Comparison of ENCODE assay signal across 8 cellular contexts in the genomic region with DNA sequence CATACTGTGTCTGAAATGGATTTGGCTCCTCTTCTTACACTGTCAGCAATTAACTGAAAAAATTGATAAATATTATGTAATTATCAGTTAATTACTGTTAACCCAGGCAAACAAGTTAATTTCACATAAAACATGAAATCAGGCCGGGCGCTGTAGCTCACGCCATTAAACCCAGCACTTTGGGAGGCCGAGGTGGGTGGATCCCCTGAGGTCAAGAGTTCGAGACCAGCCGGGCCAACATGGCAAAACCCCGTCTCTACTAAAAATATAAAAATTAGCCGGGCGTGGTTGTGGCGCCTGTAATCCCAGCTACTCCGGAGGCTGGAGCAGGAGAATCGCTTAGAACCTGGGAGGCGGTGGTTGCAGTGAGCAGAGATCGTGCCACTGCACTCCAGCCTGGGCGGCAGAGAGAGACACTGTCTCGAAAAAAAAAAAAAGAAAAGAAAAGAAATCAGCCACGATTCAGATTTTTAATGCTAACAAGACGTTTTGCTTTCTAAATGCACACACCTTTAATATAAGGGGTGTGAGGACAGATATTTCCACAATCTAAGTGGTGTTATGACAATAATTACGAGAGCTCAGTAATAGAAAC. TPM values are rescaled to one million over a fixed set of nuclear protein-coding genes. Genes with fewer than 3 reads are reported as not detected.
A peak's percentile ranks its signal among the peaks of the same experiment; 100 is the strongest.
DNase-seq lines count a peak whose midpoint lies in the region; ATAC-seq, FAIRE-seq and TF ChIP-seq lines count a peak whose summit lies in the region.

No MANE protein-coding gene starts in this region.

- no peaks in the 10 kb centered on the region for H4K20me1 ChIP-seq in OCI-LY1 (ENCODE audit: insufficient read depth, low read length)

- CTCF ChIA-PET in Caco-2 (lab: Charles Lee) = interaction anchor here (1.8 to 4.3 kb wide), 2 partner anchors 22 to 61 kb away, joined by 16 to 49 read pairs; a partner anchor contains a TSS

- peak overlapping the region; percentile 80 for H3K4me2 ChIP-seq in OCI-LY1 (ENCODE audit: low read length)

- H3K4me1 ChIP-seq in Caco-2 (no peaks in the 10 kb centered on the region), OCI-LY1 (ENCODE audit: insufficient read depth, low read length, severe bottlenecking) (peaks cover 50% of the 10 kb centered on the region), endodermal cell (ENCODE audit: control insufficient read depth, insufficient read depth, low read length) (no peaks in the 10 kb centered on the region)

- intact Hi-C loops in Caco-2 (cut with micrococcal nuclease; ENCODE audit: unreplicated experiment) = no loop called here

- peak overlapping the region; percentile 54; the same call in 1 of the 2 replicates for H2AFZ ChIP-seq in OCI-LY1 (ENCODE audit: low read length)

- POLR2A ChIA-PET in Caco-2 (lab: Charles Lee) = interaction anchor here (1.2 to 3.1 kb wide), 3 partner anchors 22 to 69 kb away, joined by 9 to 49 read pairs (median 16); a partner anchor contains a TSS

- H3K27me3 ChIP-seq in Caco-2 (replicated peaks; ENCODE audit: control insufficient read depth, insufficient read depth, low read length) (no peaks in the 10 kb centered on the region), OCI-LY1 (ENCODE audit: insufficient read depth, low read length) (no peaks in the 10 kb centered on the region), endodermal cell (ENCODE audit: control insufficient read depth, insufficient read depth, low read length, poor library complexity, severe bottlenecking) (no peaks in the 10 kb centered on the region)

- H3K36me3 Mint-ChIP-seq in Caco-2 (ENCODE audit: insufficient read depth, unreplicated experiment) (no peaks in the 10 kb centered on the region), endodermal cell (ENCODE audit: low read depth) (no peaks in the 10 kb centered on the region), neural crest cell (ENCODE audit: low read depth) (no peaks in the 10 kb centered on the region)

- no TSS peak for BruUV-seq in Caco-2 (replicated peaks; lab: Mats Ljungman, UMichigan)

- H3K27ac Mint-ChIP-seq in Caco-2 (ENCODE audit: unreplicated experiment) (peak overlapping the region; percentile 93), endodermal cell (peak overlapping the region; percentile 67), neural crest cell (ENCODE audit: unreplicated experiment) (peak overlapping the region; percentile 43)

- H3K4me3 ChIP-seq in Caco-2 (ENCODE audit: low read depth, low read length) (peak overlapping the region; percentile 46), OCI-LY1 (ENCODE audit: low read depth, low read length, poor library complexity, severe bottlenecking) (peak overlapping the region; percentile 76), endodermal cell (ENCODE audit: low read length) (peak overlapping the region; percentile 99)

- H3K36me3 ChIP-seq in Caco-2 (ENCODE audit: control insufficient read depth, insufficient read depth, low read length) (no peaks in the 10 kb centered on the region), OCI-LY1 (ENCODE audit: insufficient read depth, low read length) (no peaks in the 10 kb centered on the region), endodermal cell (ENCODE audit: control insufficient read depth, insufficient read depth, low read length) (peaks cover 4% of the 10 kb centered on the region)

- TF ChIP-seq CTCF in Caco-2 (IDR thresholded peaks at IDR 0.05; ENCODE audit: insufficient read depth in 1 of 2, low read depth in 1 of 2, low read length in 1 of 2, severe bottlenecking in 1 of 2, unreplicated experiment in 1 of 2) (no peak), OCI-LY1 (IDR thresholded peaks at IDR 0.05; ENCODE audit: low read length) (no peak), endodermal cell (conservative IDR thresholded peaks at IDR 0.05) (no peak), neural crest cell (conservative IDR thresholded peaks at IDR 0.05) (no peak)

- H3K9me2 ChIP-seq in OCI-LY1 (ENCODE audit: low read depth, low read length) = no peaks in the 10 kb centered on the region

- H3K9me3 Mint-ChIP-seq in Caco-2 (ENCODE audit: unreplicated experiment) (no peaks in the 10 kb centered on the region), endodermal cell (no peaks in the 10 kb centered on the region), neural crest cell (no peaks in the 10 kb centered on the region)

- peak overlapping the region; percentile 99 for H3K27ac ChIP-seq in OCI-LY1 (ENCODE audit: low read depth, low read length, poor library complexity, severe bottlenecking)
- H3K27ac ChIP-seq in endodermal cell (ENCODE audit: low read depth, low read length) = no peak overlapping the region

- H3K27me3 Mint-ChIP-seq in Caco-2 (ENCODE audit: insufficient read depth, unreplicated experiment) (no peaks in the 10 kb centered on the region), endodermal cell (ENCODE audit: insufficient read depth) (no peaks in the 10 kb centered on the region), neural crest cell (ENCODE audit: low read depth) (no peaks in the 10 kb centered on the region)

- no peaks in the 10 kb centered on the region for H3K4me1 Mint-ChIP-seq in Caco-2 (ENCODE audit: low read depth, unreplicated experiment)
- H3K4me1 Mint-ChIP-seq in endodermal cell = peaks cover 7% of the 10 kb centered on the region
- peaks cover 22% of the 10 kb centered on the region for H3K4me1 Mint-ChIP-seq in neural crest cell

- no peaks in the 10 kb centered on the region; the same call in 1 of the 2 replicates for H3K79me2 ChIP-seq in OCI-LY1 (ENCODE audit: insufficient read depth, low read length)

- WGBS in endodermal cell (ENCODE audit: insufficient coverage in 1 of 2, insufficient read length in 1 of 2), 2 experiments = 79 to 92% methylated on average over 10 to 19 of the region's 19 CpGs

- peak in 1 of 2 experiments; percentile 15 for DNase-seq in Caco-2
- DNase-seq in endodermal cell = no peak
- DNase-seq in neural crest cell (ENCODE audit: low read depth, low spot score) = no peak
- no peak for DNase-seq in AG20443 (ENCODE audit: low spot score)
- no peak for DNase-seq in GM19239 (ENCODE audit: insufficient read length, low spot score)
- no peak for DNase-seq in AML-193 (lab: John Stamatoyannopoulos, UW)

- ATAC-seq in HG03460 (IDR thresholded peaks at IDR 0.05; ENCODE audit: unreplicated experiment) = no peak

- FAIRE-seq in GM19239 (lab: Jason Lieb, UNC) = no peak

- peak overlapping the region; percentile 97 for H3K4me3 Mint-ChIP-seq in Caco-2 (ENCODE audit: unreplicated experiment)
- peak overlapping the region; percentile 73 for H3K4me3 Mint-ChIP-seq in endodermal cell
- H3K4me3 Mint-ChIP-seq in neural crest cell = peak overlapping the region; percentile 96

- H3K9me3 ChIP-seq in Caco-2 = no peaks in the 10 kb centered on the region
- H3K9me3 ChIP-seq in OCI-LY1 (ENCODE audit: low read length) = no peaks in the 10 kb centered on the region
- H3K9me3 ChIP-seq in endodermal cell (ENCODE audit: control insufficient read depth, low read length) = no peaks in the 10 kb centered on the region

- H3K9ac ChIP-seq in OCI-LY1 (ENCODE audit: low read length) (peak overlapping the region; percentile 76), endodermal cell (ENCODE audit: extremely low read depth, low read length, poor library complexity, severe bottlenecking) (no peak overlapping the region)

- peaks cover 14% of the 10 kb centered on the region for H3F3A ChIP-seq in OCI-LY1 (ENCODE audit: insufficient read depth, low read length)

RNA-seq across cellular contexts. Expression of a gene that starts 0.5 kb away (rescaled TPM):
- total RNA-seq in Caco-2 (2022) (17.8 and 24.2 TPM in 2 replicates), endodermal cell (10 to 100 TPM; 12.7 to 15.9 TPM), neural crest cell (21.4 and 27.0 TPM in 2 replicates)
- polyA plus RNA-seq in endodermal cell (2013, experiment 1 of 2) = 13.4 TPM
- polyA plus RNA-seq in endodermal cell (2013, experiment 2 of 2) = 13.7 TPM

RNA-seq across cellular contexts. Expression of a gene that starts 21.3 kb away (rescaled TPM):
- 2.7 and 4.6 TPM in 2 replicates for total RNA-seq in Caco-2 (2022)
- 1 to 10 TPM; 7.2 to 9.3 TPM for total RNA-seq in endodermal cell
- polyA plus RNA-seq in endodermal cell (2013, experiment 1 of 2) = 14.7 TPM
- polyA plus RNA-seq in endodermal cell (2013, experiment 2 of 2) = 12.4 TPM
- total RNA-seq in neural crest cell = 9.1 and 10.4 TPM in 2 replicates

RNA-seq across cellular contexts. Expression of a gene that starts 21.8 kb away (rescaled TPM):
- total RNA-seq in Caco-2 (2022) (48.7 and 50.7 TPM in 2 replicates), endodermal cell (10 to 100 TPM; 40.5 to 46.0 TPM), neural crest cell (40.5 and 42.3 TPM in 2 replicates)
- 29.1 TPM for polyA plus RNA-seq in endodermal cell (2013, experiment 1 of 2)
- 32.8 TPM for polyA plus RNA-seq in endodermal cell (2013, experiment 2 of 2)

Comparison
In these comparisons a context has a peak if more than half of its experiments do, and no peak if none do; other contexts are left out.
1. H3K4me3 ChIP-seq: peak in every context shown above with its lines; median percentile 99 in endodermal cell; 76 in OCI-LY1; 46 in Caco-2.
2. H3K27ac Mint-ChIP-seq: peak in every context shown above with its lines; median percentile 93 in Caco-2; 67 in endodermal cell; 43 in neural crest cell.